Comparison of ENCODE assay signal across 25 cellular contexts in the genomic region with DNA sequence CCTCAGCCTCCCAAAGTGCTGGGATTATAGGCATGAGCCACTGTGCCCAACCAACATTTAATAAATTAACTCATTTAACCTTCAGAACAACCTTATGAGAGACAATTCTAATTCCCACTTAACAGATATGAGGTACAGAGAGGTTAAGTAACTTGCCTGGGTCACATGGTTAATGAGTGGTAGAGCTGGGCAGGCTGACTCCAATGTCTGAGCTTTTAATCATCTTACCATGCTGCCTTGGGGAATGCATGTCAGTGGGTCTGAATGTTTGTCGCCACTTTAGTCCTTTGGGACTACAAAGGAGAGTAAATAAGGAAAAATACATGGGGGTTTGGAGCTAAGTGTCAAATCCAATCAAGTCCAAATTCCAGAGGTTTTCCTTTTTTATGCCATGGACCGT. TPM values are rescaled to one million over a fixed set of nuclear protein-coding genes. Genes with fewer than 3 reads are reported as not detected.
DNase-seq lines count a peak whose midpoint lies in the region; ATAC-seq, FAIRE-seq and TF ChIP-seq lines count a peak whose summit lies in the region.
"Had no signal": no experiment of that assay in that cellular context is flagged by ENCODE, and none has a peak within 500 bp of the region (broad histone marks: within the 10 kb centered on the region; RNA-seq: fewer than 3 reads in every experiment).

No MANE protein-coding gene starts in this region.

- H3K27ac ChIP-seq in caudate nucleus (ENCODE audit: low read depth, low read length), result no peak overlapping the region
- H3K27ac ChIP-seq: Peyer's patch had no signal

- peak; percentile 30 for DNase-seq in EH (ENCODE audit: low read depth)
- DNase-seq in NCI-H82 (lab: John Stamatoyannopoulos, UW), result peak; percentile 90
- DNase-seq in bronchial epithelial cell (ENCODE audit: low read depth), result peak; percentile 42
- peak; percentile 9 for DNase-seq in retina
- no peak for DNase-seq in CD14-positive monocyte (ENCODE audit: low spot score)
- DNase-seq in epidermal melanocyte (ENCODE audit: insufficient read length, low spot score), result no peak
- DNase-seq in caudate nucleus (lab: John Stamatoyannopoulos, UW), result no peak
- DNase-seq: BE2C; CD4-positive, CD25-positive, alpha-beta regulatory T cell; DND-41; GDM1; HFFc6; MV-4-11; NCI-H1105 treated with DMSO at 0.1 percent for 48 hours; NCI-H2029 treated with DMSO at 0.1 percent for 48 hours; NCI-H345; NCI-H524; NCI-H774; Peyer's patch had no signal

- H3K4me3 ChIP-seq in bronchial epithelial cell (ENCODE audit: low read depth, low read length), result no peak overlapping the region
- H3K4me3 ChIP-seq: Peyer's patch had no signal

- ATAC-seq in GM21423 (IDR thresholded peaks at IDR 0.05; ENCODE audit: unreplicated experiment), result no peak
- ATAC-seq: SK-N-SH treated with all-trans-retinoic acid at 6 μM for 48 hours had no signal

- no peaks in the 10 kb centered on the region for H3K36me3 ChIP-seq in bronchial epithelial cell (ENCODE audit: control insufficient read depth, insufficient read depth, low read length)
- H3K36me3 ChIP-seq: BE2C, Peyer's patch had no signal

- peaks cover 0 to 6% (median 4%) of the 10 kb centered on the region in 7 donors for H3K9me3 Mint-ChIP-seq in CD14-positive monocyte

- H3K36me3 Mint-ChIP-seq in CD14-positive monocyte, result no peaks in the 10 kb centered on the region
- H3K36me3 Mint-ChIP-seq: CD4-positive, CD25-positive, alpha-beta regulatory T cell had no signal

- H3K27me3 ChIP-seq in bronchial epithelial cell (ENCODE audit: control insufficient read depth, insufficient read depth, low read length), result no peaks in the 10 kb centered on the region
- H3K27me3 ChIP-seq: BE2C, Peyer's patch had no signal

- FAIRE-seq in bronchial epithelial cell (lab: Jason Lieb, UNC), result no peak
- FAIRE-seq: A204.1, GM19239, H54 had no signal

- no peak overlapping the region for H3K4me3 Mint-ChIP-seq in CD14-positive monocyte
- H3K4me3 Mint-ChIP-seq: CD4-positive, CD25-positive, alpha-beta regulatory T cell; HFFc6; IgD-negative memory B cell had no signal

- H3K27me3 Mint-ChIP-seq in CD14-positive monocyte (ENCODE audit: low read depth in 3 of 3), result peaks cover 3 to 11% (median 5%) of the 10 kb centered on the region in 3 donors
- H3K27me3 Mint-ChIP-seq: IgD-negative memory B cell had no signal

- intact Hi-C loops in CD14-positive monocyte (cut with micrococcal nuclease), result loop anchor here in 1 of 2 donors (10.0 kb wide), 1 partner anchor 136 kb away; the partner anchor contains the start of gene NCR3LG1

- H3K4me1 Mint-ChIP-seq in CD14-positive monocyte, result peaks cover 5% of the 10 kb centered on the region
- H3K4me1 Mint-ChIP-seq: CD4-positive, CD25-positive, alpha-beta regulatory T cell; IgD-negative memory B cell had no signal

- no peak for TF ChIP-seq CTCF in bronchial epithelial cell (IDR thresholded peaks at IDR 0.05; ENCODE audit: insufficient read depth, low read length, severe bottlenecking)
- TF ChIP-seq CTCF in CD14-positive monocyte (IDR thresholded peaks at IDR 0.05), result no peak

- H3K27ac Mint-ChIP-seq in CD14-positive monocyte, result no peak overlapping the region
- H3K27ac Mint-ChIP-seq: CD4-positive, CD25-positive, alpha-beta regulatory T cell; HFFc6; IgD-negative memory B cell had no signal

RNA-seq across cellular contexts. Expression of gene PIK3C2A, which starts 11.2 kb away (rescaled TPM):
- 35.0 and 40.3 TPM in 2 replicates for total RNA-seq in bronchial epithelial cell
- 1 to 10 TPM; 5.3 to 6.0 TPM for polyA plus RNA-seq in CD14-positive monocyte

RNA-seq across cellular contexts. Expression of gene NUCB2, which starts 57.5 kb away (rescaled TPM):
- total RNA-seq in bronchial epithelial cell, result 47.7 and 84.2 TPM in 2 replicates
- polyA plus RNA-seq in CD14-positive monocyte, result 10 to 100 TPM; 31.4 to 41.3 TPM

Comparison
In these comparisons a context has a peak if more than half of its experiments do, and no peak if none do; other contexts are left out.
1. DNase-seq: peak in EH (single experiment), NCI-H82 (single experiment), bronchial epithelial cell (single experiment) and retina (single experiment); none in CD14-positive monocyte (single experiment), epidermal melanocyte (single experiment) and caudate nucleus (0 of 61).